Comparison of ENCODE assay signal across 22 cellular contexts in the genomic region with DNA sequence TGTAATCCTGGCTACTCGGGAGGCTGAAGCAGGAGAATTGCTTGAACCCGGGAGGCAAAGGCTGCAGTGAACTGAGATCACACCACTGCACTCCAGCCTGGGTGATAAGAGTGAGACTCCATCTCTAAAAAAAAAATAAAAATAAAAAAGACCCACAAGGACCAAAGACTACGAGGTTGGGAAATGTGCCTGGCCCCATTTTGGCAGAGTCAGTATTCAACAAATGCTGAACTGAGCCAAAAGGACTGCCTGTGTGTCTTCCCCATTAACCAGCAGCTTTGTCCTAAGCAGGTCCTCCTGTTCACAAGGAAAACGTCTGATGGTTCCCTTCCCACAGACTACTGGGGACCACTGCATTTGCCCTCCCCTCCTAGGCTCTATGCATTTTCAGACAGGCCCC. TPM values are rescaled to one million over a fixed set of nuclear protein-coding genes. Genes with fewer than 3 reads are reported as not detected.
DNase-seq lines count a peak whose midpoint lies in the region; ATAC-seq and TF ChIP-seq lines count a peak whose summit lies in the region.
"Had no signal": no experiment of that assay in that cellular context is flagged by ENCODE, and none has a peak within 500 bp of the region (broad histone marks: within the 10 kb centered on the region; RNA-seq: fewer than 3 reads in every experiment).

No MANE protein-coding gene starts in this region.

- 63 to 67% (median 66%) methylated on average over 4 of the region's 4 CpGs for WGBS in heart left ventricle, 4 donors
- WGBS in right cardiac atrium, result 46% methylated on average over 4 of the region's 4 CpGs
- 17 to 25% (median 24%) methylated on average over 4 of the region's 4 CpGs for WGBS in ovary, 3 donors
- 96% methylated on average over 4 of the region's 4 CpGs for WGBS in smooth muscle cell (ENCODE audit: low lambda C conversion rate)

- H3F3A ChIP-seq in smooth muscle cell (ENCODE audit: low read depth), result no peaks in the 10 kb centered on the region

- H3K4me2 ChIP-seq in smooth muscle cell, result no peak overlapping the region
- H3K4me2 ChIP-seq: KMS-11, SK-N-SH had no signal

- peak overlapping the region in 6 of 12 donors; percentile 3 to 55 (median 12) for H3K27ac ChIP-seq in heart left ventricle
- H3K27ac ChIP-seq in right cardiac atrium (ENCODE audit: low read length), result peak overlapping the region; percentile 69
- H3K27ac ChIP-seq in ovary, result peak overlapping the region in 1 of 2 donors; percentile 11
- no peak overlapping the region for H3K27ac ChIP-seq in WERI-Rb-1
- H3K27ac ChIP-seq in smooth muscle cell (ENCODE audit: low read depth), result no peak overlapping the region
- H3K27ac ChIP-seq: BLaER1 treated with 17β-estradiol and CSF1 and Interleukin-3, amounts not matched to agents 10 nM and 100 nM; HL-60; KMS-11 had no signal

- no peak overlapping the region for H2AFZ ChIP-seq in smooth muscle cell (ENCODE audit: low read depth)

- no peak overlapping the region for H3K4me3 ChIP-seq in heart left ventricle
- H3K4me3 ChIP-seq in right cardiac atrium (ENCODE audit: low read length), result no peak overlapping the region
- H3K4me3 ChIP-seq in ovary, result no peak overlapping the region
- no peak overlapping the region for H3K4me3 ChIP-seq in WERI-Rb-1 (ENCODE audit: low read depth, low read length)
- H3K4me3 ChIP-seq in smooth muscle cell, result no peak overlapping the region
- H3K4me3 ChIP-seq: BLaER1 treated with 17β-estradiol and CSF1 and Interleukin-3, amounts not matched to agents 10 nM and 100 nM had no signal

- H3K27me3 ChIP-seq in heart left ventricle (no peaks in the 10 kb centered on the region), right cardiac atrium (ENCODE audit: control insufficient read depth, insufficient read depth) (no peaks in the 10 kb centered on the region), ovary (no peaks in the 10 kb centered on the region), WERI-Rb-1 (ENCODE audit: insufficient read depth, low read depth, severe bottlenecking) (no peaks in the 10 kb centered on the region), smooth muscle cell (ENCODE audit: low read depth) (no peaks in the 10 kb centered on the region)
- H3K27me3 ChIP-seq: BLaER1 treated with 17β-estradiol and CSF1 and Interleukin-3, amounts not matched to agents 10 nM and 100 nM had no signal

- H3K4me1 ChIP-seq in heart left ventricle (peaks cover 3 to 52% (median 37%) of the 10 kb centered on the region in 12 donors), right cardiac atrium (ENCODE audit: control insufficient read depth, insufficient read depth, low read length) (peaks cover 14% of the 10 kb centered on the region), ovary (ENCODE audit: insufficient read depth) (peaks cover 19% of the 10 kb centered on the region), smooth muscle cell (ENCODE audit: low read depth) (no peaks in the 10 kb centered on the region)

- ATAC-seq in Right ventricle myocardium superior (ENCODE audit: poor library complexity), result peak; percentile 71
- no peak for ATAC-seq in heart left ventricle
- peak; percentile 36 to 50 for ATAC-seq in right cardiac atrium

- no peaks in the 10 kb centered on the region for H3K36me3 ChIP-seq in heart left ventricle
- H3K36me3 ChIP-seq in ovary, result no peaks in the 10 kb centered on the region
- no peaks in the 10 kb centered on the region for H3K36me3 ChIP-seq in WERI-Rb-1
- H3K36me3 ChIP-seq in smooth muscle cell (ENCODE audit: low read depth), result no peaks in the 10 kb centered on the region
- H3K36me3 ChIP-seq: BLaER1 treated with 17β-estradiol and CSF1 and Interleukin-3, amounts not matched to agents 10 nM and 100 nM had no signal

- peaks cover 0 to 11% (median 0%) of the 10 kb centered on the region in 12 donors for H3K9me3 ChIP-seq in heart left ventricle
- H3K9me3 ChIP-seq in right cardiac atrium (ENCODE audit: control insufficient read depth, low read length), result no peaks in the 10 kb centered on the region
- H3K9me3 ChIP-seq in ovary, result no peaks in the 10 kb centered on the region
- no peaks in the 10 kb centered on the region for H3K9me3 ChIP-seq in WERI-Rb-1 (ENCODE audit: severe bottlenecking)
- no peaks in the 10 kb centered on the region for H3K9me3 ChIP-seq in smooth muscle cell (replicated peaks; ENCODE audit: low read depth)

- DNase-seq in Right ventricle myocardium superior, result no peak
- DNase-seq in heart left ventricle, result no peak
- peak; percentile 39 to 78 (median 68) for DNase-seq in right cardiac atrium
- DNase-seq in ovary, result peak in 3 of 5 donors; percentile 55 to 63 (median 57)
- no peak for DNase-seq in UCSD-AML1 (lab: John Stamatoyannopoulos, UW; ENCODE audit: unreplicated experiment)
- DNase-seq in WERI-Rb-1, result no peak
- DNase-seq in smooth muscle cell (lab: John Stamatoyannopoulos, UW; ENCODE audit: unreplicated experiment), result no peak
- DNase-seq: 8988T; CD4-positive, alpha-beta memory T cell; H9; HFFc6; MV-4-11; NCI-H1105 treated with DMSO at 0.1 percent for 48 hours; NCI-H2029 treated with DMSO at 0.1 percent for 48 hours; NCI-H2171; NCI-H524 treated with DMSO at 0.1 percent for 48 hours; SIG-M5; SK-N-SH had no signal

- TF ChIP-seq CTCF in heart left ventricle (IDR thresholded peaks at IDR 0.05) (no peak), ovary (IDR thresholded peaks at IDR 0.05) (no peak), WERI-Rb-1 (IDR thresholded peaks at IDR 0.05; ENCODE audit: low read depth, low read length) (no peak), smooth muscle cell (IDR thresholded peaks at IDR 0.05; ENCODE audit: borderline replicate concordance, insufficient read depth, poor library complexity, severe bottlenecking) (no peak)

- intact Hi-C loops in Right ventricle myocardium superior (cut with DNase I), result no loop called here
- intact Hi-C loops in heart left ventricle (cut with DNase I), result no loop called here
- intact Hi-C loops in right cardiac atrium (cut with DNase I), result no loop called here
- intact Hi-C loops in ovary (cut with DNase I), result no loop called here

- TF ChIP-seq POLR2A in heart left ventricle (IDR thresholded peaks at IDR 0.05), result no peak
- no peak for TF ChIP-seq POLR2A in ovary (IDR thresholded peaks at IDR 0.05)

- no peaks in the 10 kb centered on the region for H4K20me1 ChIP-seq in smooth muscle cell (ENCODE audit: low read depth)
- H4K20me1 ChIP-seq: BLaER1 treated with 17β-estradiol and CSF1 and Interleukin-3, amounts not matched to agents 10 nM and 100 nM had no signal

- H3K79me2 ChIP-seq in smooth muscle cell (ENCODE audit: low read depth), result no peaks in the 10 kb centered on the region

- TF ChIP-seq EP300 in ovary (IDR thresholded peaks at IDR 0.05), result no peak

- H3K9ac ChIP-seq in smooth muscle cell (ENCODE audit: low read depth), result no peak overlapping the region
- H3K9ac ChIP-seq: BLaER1 treated with 17β-estradiol and CSF1 and Interleukin-3, amounts not matched to agents 10 nM and 100 nM; KMS-11; SK-N-SH had no signal

RNA-seq across cellular contexts. Expression of a gene that starts 27.6 kb away (rescaled TPM):
- total RNA-seq in Right ventricle myocardium superior, result 4.1 TPM
- 10 to 100 TPM in 1 of 9 donors, 1 to 10 TPM in 8; 1.5 to 12.1 (median 4.5) TPM for total RNA-seq in heart left ventricle
- polyA plus RNA-seq in heart left ventricle, result 1 to 10 TPM; 3.9 to 5.5 TPM
- 1 to 10 TPM; 3.7 to 5.6 (median 4.8) TPM for total RNA-seq in right cardiac atrium
- 6.6 TPM for polyA plus RNA-seq in right cardiac atrium
- total RNA-seq in ovary, result 1 to 10 TPM; 1.5 to 5.0 (median 2.9) TPM
- 1 to 10 TPM in 1 of 2 donors, under 1 TPM in 1; 0.57 to 2.2 TPM for polyA plus RNA-seq in ovary
- total RNA-seq in smooth muscle cell, result 1.5 and 1.8 TPM in 2 replicates
- 1.6 and 3.8 TPM in 2 replicates for polyA plus RNA-seq in smooth muscle cell

RNA-seq across cellular contexts. Expression of a gene that starts 40.1 kb away (rescaled TPM):
- total RNA-seq in Right ventricle myocardium superior, result 1.7 TPM
- total RNA-seq in heart left ventricle, result 1 to 10 TPM in 3 of 9 donors, under 1 TPM in 6; 0.35 to 1.9 (median 0.80) TPM
- 1 to 10 TPM in 1 of 2 donors, under 1 TPM in 1; 0.24 to 1.8 TPM for polyA plus RNA-seq in heart left ventricle
- total RNA-seq in right cardiac atrium, result 1 to 10 TPM; 1.8 to 6.6 (median 2.9) TPM
- polyA plus RNA-seq in right cardiac atrium, result 2.7 TPM
- total RNA-seq in ovary, result 1 to 10 TPM in 1 of 7 donors, under 1 TPM in 4, not detected in 2; 0.25 to 1.2 (median 0.33) TPM
- polyA plus RNA-seq in ovary, result under 1 TPM; 0.15 to 0.69 TPM
- total RNA-seq in smooth muscle cell, result not detected in 2 replicates
- 0.21 and 0.38 TPM in 2 replicates for polyA plus RNA-seq in smooth muscle cell
- total RNA-seq: H9, HT-29 had no signal
- polyA plus RNA-seq: CD4-positive, alpha-beta memory T cell had no signal

Comparison
In these comparisons a context has a peak if more than half of its experiments do, and no peak if none do; other contexts are left out.
1. ATAC-seq: peak in Right ventricle myocardium superior (single experiment) and right cardiac atrium (2 of 2); none in heart left ventricle (0 of 4).
2. DNase-seq: peak in right cardiac atrium (3 of 3) and ovary (3 of 5); none in Right ventricle myocardium superior (single experiment), heart left ventricle (0 of 5), UCSD-AML1 (single experiment), WERI-Rb-1 (single experiment) and smooth muscle cell (single experiment).